Comparison of ENCODE assay signal across 8 cellular contexts in genomic region chr10:96830511-96831199, GRCh38. TPM values are rescaled to one million over a fixed set of nuclear protein-coding genes. Genes with fewer than 3 reads are reported as not detected.
DNase-seq lines count a peak whose midpoint lies in the region; ATAC-seq, FAIRE-seq and TF ChIP-seq lines count a peak whose summit lies in the region.

No MANE protein-coding gene starts in this region.

- H3K9me3 ChIP-seq in naive thymus-derived CD4-positive, alpha-beta T cell (ENCODE audit: control insufficient read depth in 2 of 3, low read length in 3 of 3) = no peaks in the 10 kb centered on the region

- FAIRE-seq in GM19239 (lab: Jason Lieb, UNC) = peak; percentile 96

- H3K4me3 ChIP-seq in naive thymus-derived CD4-positive, alpha-beta T cell (ENCODE audit: low read length) = peak overlapping the region; percentile 65

- no peaks in the 10 kb centered on the region for H3K9me3 Mint-ChIP-seq in activated CD4-positive, alpha-beta memory T cell treated with anti-CD3 and anti-CD28 coated beads, Interleukin-2, amount 10 ng/mL, durations not matched to agents 7 days and 5 days
- no peaks in the 10 kb centered on the region for H3K9me3 Mint-ChIP-seq in effector memory CD8-positive, alpha-beta T cell
- no peaks in the 10 kb centered on the region for H3K9me3 Mint-ChIP-seq in naive thymus-derived CD4-positive, alpha-beta T cell
- H3K9me3 Mint-ChIP-seq in stimulated activated memory B cell treated with anti-CD40 and anti-IgM and Interleukin-4, amounts not matched to agents 10 μg/mL and 1 μg/mL and 100 μg/mL, for 72 hours = no peaks in the 10 kb centered on the region

- peaks cover 38% of the 10 kb centered on the region for H3K4me1 Mint-ChIP-seq in activated CD4-positive, alpha-beta memory T cell treated with anti-CD3 and anti-CD28 coated beads, Interleukin-2, amount 10 ng/mL, durations not matched to agents 7 days and 5 days
- peaks cover 27 to 34% of the 10 kb centered on the region in 2 donors for H3K4me1 Mint-ChIP-seq in effector memory CD8-positive, alpha-beta T cell (ENCODE audit: low read depth in 2 of 2)
- peaks cover 26 to 43% (median 39%) of the 10 kb centered on the region in 7 donors for H3K4me1 Mint-ChIP-seq in naive thymus-derived CD4-positive, alpha-beta T cell
- peaks cover 40% of the 10 kb centered on the region for H3K4me1 Mint-ChIP-seq in stimulated activated memory B cell treated with anti-CD40 and anti-IgM and Interleukin-4, amounts not matched to agents 10 μg/mL and 1 μg/mL and 100 μg/mL, for 72 hours

- peak; percentile 84 for TF ChIP-seq CTCF in AG09319 (IDR thresholded peaks at IDR 0.05; ENCODE audit: low read depth, low read length)

- H3K4me1 ChIP-seq in naive thymus-derived CD4-positive, alpha-beta T cell (ENCODE audit: control insufficient read depth in 2 of 2, insufficient read depth in 2 of 2, low read length in 2 of 2) = peaks cover 19 to 26% of the 10 kb centered on the region in 2 donors

- peak overlapping the region; percentile 81 for H3K27ac Mint-ChIP-seq in activated CD4-positive, alpha-beta memory T cell treated with anti-CD3 and anti-CD28 coated beads, Interleukin-2, amount 10 ng/mL, durations not matched to agents 7 days and 5 days
- peak overlapping the region; percentile 96 to 99 for H3K27ac Mint-ChIP-seq in effector memory CD8-positive, alpha-beta T cell
- peak overlapping the region; percentile 86 to 98 (median 92) for H3K27ac Mint-ChIP-seq in naive thymus-derived CD4-positive, alpha-beta T cell
- H3K27ac Mint-ChIP-seq in stimulated activated memory B cell treated with anti-CD40 and anti-IgM and Interleukin-4, amounts not matched to agents 10 μg/mL and 1 μg/mL and 100 μg/mL, for 72 hours = peak overlapping the region; percentile 97

- no peaks in the 10 kb centered on the region for H3K27me3 ChIP-seq in naive thymus-derived CD4-positive, alpha-beta T cell (ENCODE audit: control insufficient read depth in 2 of 2, insufficient read depth in 2 of 2, low read length in 2 of 2)

- peaks cover 0 to 3% (median 0%) of the 10 kb centered on the region in 3 experiments for H3K36me3 ChIP-seq in naive thymus-derived CD4-positive, alpha-beta T cell (ENCODE audit: control insufficient read depth in 2 of 3, insufficient read depth in 3 of 3, low read length in 3 of 3)

- CTCF ChIA-PET in activated CD4-positive, alpha-beta memory T cell treated with anti-CD3 and anti-CD28 coated beads, Interleukin-2, amount 10 ng/mL, durations not matched to agents 7 days and 5 days (lab: Charles Lee) = interaction anchor here (0.6 to 2.0 kb wide), 4 partner anchors 142 to 194 kb away, joined by 3 to 12 read pairs (median 4); no protein-coding TSS in a partner anchor
- CTCF ChIA-PET in naive thymus-derived CD4-positive, alpha-beta T cell (lab: Charles Lee) = interaction anchor here (0.7 to 1.0 kb wide), 2 partner anchors 81 to 435 kb away, joined by 3 read pairs; no protein-coding TSS in a partner anchor

- POLR2A ChIA-PET in activated CD4-positive, alpha-beta memory T cell treated with anti-CD3 and anti-CD28 coated beads, Interleukin-2, amount 10 ng/mL, durations not matched to agents 7 days and 5 days (lab: Charles Lee) = no interaction called here
- POLR2A ChIA-PET in naive thymus-derived CD4-positive, alpha-beta T cell (lab: Charles Lee) = no interaction called here

- DNase-seq in AG09319 (ENCODE audit: extremely low read depth, low read depth) (peak; percentile 27), GM19239 (ENCODE audit: insufficient read length, low spot score) (peak; percentile 51), NCI-H446 treated with DMSO at 0.1 percent for 48 hours (lab: John Stamatoyannopoulos, UW) (peak; percentile 8)
- DNase-seq in activated CD4-positive, alpha-beta memory T cell treated with anti-CD3 and anti-CD28 coated beads, Interleukin-2, amount 10 ng/mL, durations not matched to agents 7 days and 5 days = peak; percentile 85
- DNase-seq in effector memory CD8-positive, alpha-beta T cell = peak; percentile 81 to 86 (median 84)
- DNase-seq in naive thymus-derived CD4-positive, alpha-beta T cell = peak; percentile 35 to 83 (median 78)

- H3K27ac ChIP-seq in naive thymus-derived CD4-positive, alpha-beta T cell (ENCODE audit: low read depth, low read length) = peak overlapping the region; percentile 88

- H3K4me3 Mint-ChIP-seq in activated CD4-positive, alpha-beta memory T cell treated with anti-CD3 and anti-CD28 coated beads, Interleukin-2, amount 10 ng/mL, durations not matched to agents 7 days and 5 days = peak overlapping the region; percentile 66
- H3K4me3 Mint-ChIP-seq in effector memory CD8-positive, alpha-beta T cell = peak overlapping the region; percentile 56 to 96
- H3K4me3 Mint-ChIP-seq in naive thymus-derived CD4-positive, alpha-beta T cell = peak overlapping the region; percentile 19 to 90 (median 80)
- peak overlapping the region; percentile 26 for H3K4me3 Mint-ChIP-seq in stimulated activated memory B cell treated with anti-CD40 and anti-IgM and Interleukin-4, amounts not matched to agents 10 μg/mL and 1 μg/mL and 100 μg/mL, for 72 hours

- intact Hi-C loops in naive thymus-derived CD4-positive, alpha-beta T cell (cut with micrococcal nuclease) = loop anchor here (1.0 to 10.0 kb wide), 22 partner anchors 41 to 1617 kb away; partner anchors contain the start of genes MMS19 (in 2 of the 2), TM9SF3 (in 2 of the 2), UBTD1 (in 2 of the 2) and CC2D2B (in 1 of the 2)

- H3K27me3 Mint-ChIP-seq in activated CD4-positive, alpha-beta memory T cell treated with anti-CD3 and anti-CD28 coated beads, Interleukin-2, amount 10 ng/mL, durations not matched to agents 7 days and 5 days = no peaks in the 10 kb centered on the region
- H3K27me3 Mint-ChIP-seq in effector memory CD8-positive, alpha-beta T cell = no peaks in the 10 kb centered on the region
- H3K27me3 Mint-ChIP-seq in naive thymus-derived CD4-positive, alpha-beta T cell = peaks cover 0 to 8% (median 0%) of the 10 kb centered on the region in 5 donors
- H3K27me3 Mint-ChIP-seq in stimulated activated memory B cell treated with anti-CD40 and anti-IgM and Interleukin-4, amounts not matched to agents 10 μg/mL and 1 μg/mL and 100 μg/mL, for 72 hours = no peaks in the 10 kb centered on the region

- ATAC-seq in effector memory CD8-positive, alpha-beta T cell (replicated peaks) = no peak
- no peak for ATAC-seq in naive thymus-derived CD4-positive, alpha-beta T cell
- no peak for ATAC-seq in stimulated activated memory B cell treated with anti-CD40 and anti-IgM and Interleukin-4, amounts not matched to agents 10 μg/mL and 1 μg/mL and 100 μg/mL, for 72 hours
- ATAC-seq in HG02884 (IDR thresholded peaks at IDR 0.05; ENCODE audit: unreplicated experiment) = no peak

- peaks cover 10% of the 10 kb centered on the region for H3K36me3 Mint-ChIP-seq in activated CD4-positive, alpha-beta memory T cell treated with anti-CD3 and anti-CD28 coated beads, Interleukin-2, amount 10 ng/mL, durations not matched to agents 7 days and 5 days (ENCODE audit: low read depth)
- peaks cover 28% of the 10 kb centered on the region for H3K36me3 Mint-ChIP-seq in effector memory CD8-positive, alpha-beta T cell (ENCODE audit: insufficient read depth)
- H3K36me3 Mint-ChIP-seq in naive thymus-derived CD4-positive, alpha-beta T cell = peaks cover 0 to 9% (median 0%) of the 10 kb centered on the region in 5 donors
- H3K36me3 Mint-ChIP-seq in stimulated activated memory B cell treated with anti-CD40 and anti-IgM and Interleukin-4, amounts not matched to agents 10 μg/mL and 1 μg/mL and 100 μg/mL, for 72 hours = peaks cover 5% of the 10 kb centered on the region

RNA-seq across cellular contexts. Expression of gene LCOR, which starts 1.4 kb away (rescaled TPM):
- 10 to 100 TPM; 25.2 to 25.7 TPM for total RNA-seq in activated CD4-positive, alpha-beta memory T cell treated with anti-CD3 and anti-CD28 coated beads, Interleukin-2, amount 10 ng/mL, durations not matched to agents 7 days and 5 days
- 10 to 100 TPM; 25.3 to 55.9 (median 51.8) TPM for total RNA-seq in naive thymus-derived CD4-positive, alpha-beta T cell
- 10 to 100 TPM; 26.8 to 27.1 TPM for polyA plus RNA-seq in naive thymus-derived CD4-positive, alpha-beta T cell

Comparison
In these comparisons a context has a peak if more than half of its experiments do, and no peak if none do; other contexts are left out.
1. DNase-seq: peak in every context shown above with its lines; median percentile 85 in activated CD4-positive, alpha-beta memory T cell treated with anti-CD3 and anti-CD28 coated beads, Interleukin-2, amount 10 ng/mL, durations not matched to agents 7 days and 5 days; 84 in effector memory CD8-positive, alpha-beta T cell; 78 in naive thymus-derived CD4-positive, alpha-beta T cell; 51 in GM19239; 27 in AG09319; 8 in NCI-H446 treated with DMSO at 0.1 percent for 48 hours.
2. H3K4me3 Mint-ChIP-seq: peak in every context shown above with its lines; median percentile 80 in naive thymus-derived CD4-positive, alpha-beta T cell; 76 in effector memory CD8-positive, alpha-beta T cell; 66 in activated CD4-positive, alpha-beta memory T cell treated with anti-CD3 and anti-CD28 coated beads, Interleukin-2, amount 10 ng/mL, durations not matched to agents 7 days and 5 days; 26 in stimulated activated memory B cell treated with anti-CD40 and anti-IgM and Interleukin-4, amounts not matched to agents 10 μg/mL and 1 μg/mL and 100 μg/mL, for 72 hours.